ENCODE assay signal across 13 cellular contexts in the genomic region with DNA sequence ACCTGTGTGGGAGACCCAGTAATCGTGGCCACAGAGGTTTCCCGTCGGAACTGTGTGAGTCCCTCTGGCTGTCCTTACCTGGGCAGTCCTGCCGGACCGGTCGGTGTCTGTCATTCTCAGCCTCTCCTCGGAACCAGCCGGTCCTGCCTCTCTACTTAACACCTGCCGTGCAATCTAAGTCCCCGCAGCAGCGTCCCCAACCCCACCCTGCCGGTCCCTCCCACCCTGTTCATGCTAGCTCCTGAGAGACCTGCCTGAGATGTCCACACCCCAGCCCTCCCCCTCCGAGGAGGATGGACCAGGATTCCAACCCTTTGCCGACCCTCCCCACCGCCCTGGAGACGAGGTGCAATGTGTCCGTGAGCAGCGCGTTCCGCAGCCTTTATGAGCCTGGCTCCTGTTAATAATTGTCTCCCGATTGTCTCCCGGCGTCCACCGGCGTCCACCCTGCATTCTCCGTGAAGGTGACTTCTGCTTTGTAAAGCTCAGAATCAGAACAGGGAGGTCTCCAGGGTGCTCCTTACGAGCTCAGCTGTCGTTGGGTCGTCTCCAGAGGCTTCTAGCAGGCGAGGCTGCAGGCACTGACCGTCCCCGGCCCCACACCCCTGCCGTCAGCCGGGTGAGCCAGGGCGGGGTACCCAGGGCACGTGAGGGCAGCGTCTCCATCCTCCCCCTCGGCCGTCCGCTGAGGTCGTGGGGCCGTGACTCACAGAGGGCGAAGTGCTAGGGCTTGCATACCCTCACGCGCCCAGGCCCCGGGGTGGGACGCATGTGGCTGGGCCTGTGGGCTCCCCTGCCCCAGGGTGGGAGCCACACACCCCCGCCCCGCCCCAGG. TPM values are rescaled to one million over a fixed set of nuclear protein-coding genes. Genes with fewer than 3 reads are reported as not detected.
DNase-seq lines count a peak whose midpoint lies in the region; ATAC-seq, FAIRE-seq and TF ChIP-seq lines count a peak whose summit lies in the region.
"Had no signal": no experiment of that assay in that cellular context is flagged by ENCODE, and none has a peak within 500 bp of the region (broad histone marks: within the 10 kb centered on the region; RNA-seq: fewer than 3 reads in every experiment).

No MANE protein-coding gene starts in this region.

- H3K79me2 ChIP-seq in GM23248 (ENCODE audit: insufficient read depth) (peaks cover 96% of the 10 kb centered on the region), keratinocyte (ENCODE audit: control insufficient read depth, insufficient read depth, low read length) (no peaks in the 10 kb centered on the region)

- H2AFZ ChIP-seq in GM23248: no peak overlapping the region
- no peak overlapping the region for H2AFZ ChIP-seq in keratinocyte (ENCODE audit: control insufficient read depth, low read length)

- H3K9me2 ChIP-seq in GM23248 (ENCODE audit: insufficient read depth): no peaks in the 10 kb centered on the region

- H3K9me3 ChIP-seq in GM23248 (ENCODE audit: low read depth): no peaks in the 10 kb centered on the region
- H3K9me3 ChIP-seq in keratinocyte (ENCODE audit: control insufficient read depth, low read depth, low read length): no peaks in the 10 kb centered on the region
- no peaks in the 10 kb centered on the region for H3K9me3 ChIP-seq in prostate gland
- H3K9me3 ChIP-seq in SJCRH30 (replicated peaks): no peaks in the 10 kb centered on the region

- H3K27me3 ChIP-seq in GM23248 (replicated peaks; ENCODE audit: insufficient read depth) (no peaks in the 10 kb centered on the region), keratinocyte (ENCODE audit: control insufficient read depth, extremely low read depth, insufficient read depth, low read length) (peaks cover 28% of the 10 kb centered on the region), prostate gland (replicated peaks; ENCODE audit: insufficient read depth) (no peaks in the 10 kb centered on the region), SJCRH30 (no peaks in the 10 kb centered on the region)

- H4K20me1 ChIP-seq in GM23248 (ENCODE audit: insufficient read depth) (no peaks in the 10 kb centered on the region; the same call in 1 of the 2 replicates), keratinocyte (ENCODE audit: control insufficient read depth, extremely low read depth, insufficient read depth, low read length) (peaks cover under 1% of the 10 kb centered on the region)

- dilution Hi-C loops in keratinocyte (cut with MboI; ENCODE audit: extremely low pct_ligation_motif_present, low sequenced_read_pairs): no loop called here

- 72 to 77% methylated on average over 37 to 49 of the region's 49 CpGs for WGBS in GM23248 (ENCODE audit: low coverage in 1 of 2, low lambda C conversion rate in 2 of 2, missing lambda C conversion rate in 2 of 2), 2 experiments
- 28% methylated on average over 45 of the region's 49 CpGs for WGBS in prostate gland

- ATAC-seq in HG03520 (IDR thresholded peaks at IDR 0.05; ENCODE audit: unreplicated experiment): no peak
- ATAC-seq in GM21619 (IDR thresholded peaks at IDR 0.05; ENCODE audit: unreplicated experiment): no peak
- ATAC-seq: activated CD4-positive, alpha-beta T cell treated with anti-CD3 and anti-CD28 coated beads for 36 hours had no signal

- FAIRE-seq in keratinocyte (lab: Jason Lieb, UNC): no peak

- TF ChIP-seq CTCF in VCaP (conservative IDR thresholded peaks at IDR 0.05) (no peak), keratinocyte (optimal IDR thresholded peaks at IDR 0.05 in 1 of 3, IDR thresholded peaks at IDR 0.05 in 1 of 3, conservative IDR thresholded peaks at IDR 0.05 in 1 of 3; ENCODE audit: extremely low read depth in 1 of 3, insufficient read depth in 2 of 3, low read length in 3 of 3) (no peak), prostate gland (IDR thresholded peaks at IDR 0.05) (no peak)

- H3K4me1 ChIP-seq in GM23248 (ENCODE audit: insufficient read depth) (peaks cover 36% of the 10 kb centered on the region), keratinocyte (ENCODE audit: control insufficient read depth, extremely low read depth, insufficient read depth, low read length) (peaks cover 13% of the 10 kb centered on the region), prostate gland (replicated peaks) (peaks cover 15% of the 10 kb centered on the region), SJCRH30 (peaks cover 46% of the 10 kb centered on the region)

- H3K36me3 ChIP-seq in GM23248 (ENCODE audit: low read depth) (peaks cover 41% of the 10 kb centered on the region), keratinocyte (ENCODE audit: control insufficient read depth in 2 of 2, extremely low read depth in 1 of 2, insufficient read depth in 2 of 2, low read length in 2 of 2) (no peaks in the 10 kb centered on the region), prostate gland (no peaks in the 10 kb centered on the region), SJCRH30 (peaks cover 59% of the 10 kb centered on the region)

- H3K4me3 ChIP-seq in GM23248 (no peak overlapping the region), keratinocyte (ENCODE audit: control insufficient read depth in 2 of 3, extremely low read depth in 1 of 3, insufficient read depth in 2 of 3, low read depth in 1 of 3, low read length in 3 of 3) (no peak overlapping the region), prostate gland (no peak overlapping the region), SJCRH30 (no peak overlapping the region)

- H3F3A ChIP-seq in GM23248 (ENCODE audit: insufficient read depth): peaks cover 36% of the 10 kb centered on the region

- H3K9me1 ChIP-seq in keratinocyte (ENCODE audit: control insufficient read depth, extremely low read depth, insufficient read depth, low read length): no peaks in the 10 kb centered on the region

- in situ Hi-C loops in GM23248 (cut with MboI): no loop called here

- H3K27ac ChIP-seq in GM23248: 0 out of 2 replicates have a peak overlapping the region, but pooled peaks have one; percentile 11
- peak overlapping the region; percentile 83 for H3K27ac ChIP-seq in VCaP
- H3K27ac ChIP-seq in keratinocyte (ENCODE audit: control insufficient read depth, insufficient read depth, low read length): no peak overlapping the region
- no peak overlapping the region for H3K27ac ChIP-seq in prostate gland
- H3K27ac ChIP-seq in SJCRH30: no peak overlapping the region

- no peak overlapping the region for H3K9ac ChIP-seq in GM23248
- no peak overlapping the region for H3K9ac ChIP-seq in keratinocyte (ENCODE audit: control insufficient read depth, extremely low read depth, insufficient read depth, low read length)

- peak; percentile 50 for DNase-seq in GM23248
- DNase-seq in keratinocyte (ENCODE audit: low read depth, low spot score): no peak
- DNase-seq in prostate gland (ENCODE audit: low spot score): peak; percentile 81
- DNase-seq in NCI-H187 treated with DMSO at 0.1 percent for 48 hours (lab: John Stamatoyannopoulos, UW): no peak
- no peak for DNase-seq in SJCRH30
- DNase-seq: activated CD4-positive, alpha-beta T cell treated with anti-CD3 and anti-CD28 coated beads for 36 hours; CD8-positive, alpha-beta memory T cell; endodermal cell; mesendoderm; NCI-H2029 had no signal

- H3K4me2 ChIP-seq in GM23248 (ENCODE audit: unreplicated experiment) (no peak overlapping the region), keratinocyte (ENCODE audit: control insufficient read depth, extremely low read depth, insufficient read depth, low read depth, low read length) (peak overlapping the region; percentile 3)

- no peak for TF ChIP-seq POLR2A in prostate gland (IDR thresholded peaks at IDR 0.05)

- intact Hi-C loops in prostate gland (cut with DNase I): no loop called here

RNA-seq across cellular contexts. Expression of gene METRNL, which starts 10.1 kb away (rescaled TPM):
- 305 and 319 TPM in 2 replicates for total RNA-seq in GM23248 (2014; rRNA removed; shearing (Covaris generic))
- polyA plus RNA-seq in GM23248 (2016; fragmentation: Nextera tagmentation; extraction: Ambion mirVana) (26.5 and 28.4 TPM in 2 replicates), keratinocyte (3.1 to 7.2 TPM (median 3.4 TPM) in 3 replicates)
- polyA plus RNA-seq in keratinocyte (2011; ENCODE audit: low read depth): 43.9 TPM
- 2.2 and 7.9 TPM in 2 replicates for polyA plus RNA-seq in keratinocyte (2011; cell fraction: cytosol; rRNA removed)
- polyA plus RNA-seq in keratinocyte (2011; cell fraction: nucleus; rRNA removed): 8.6 and 10.8 TPM in 2 replicates
- polyA plus RNA-seq in keratinocyte (2012; ENCODE audit: low replicate concordance): 6.2 and 85.3 TPM in 2 replicates
- polyA minus RNA-seq in keratinocyte: 2.0 to 5.2 TPM (median 2.4 TPM) in 3 replicates
- polyA minus RNA-seq in keratinocyte (2011; cell fraction: cytosol; rRNA and poly(A)+ RNA removed): 24.2 TPM
- 7.8 and 8.5 TPM in 2 replicates for polyA minus RNA-seq in keratinocyte (2011; cell fraction: nucleus; rRNA and poly(A)+ RNA removed)
- total RNA-seq in prostate gland: 10 to 100 TPM; 22.4 to 59.4 TPM
- 46.2 and 49.7 TPM in 2 replicates for total RNA-seq in SJCRH30 (2014; rRNA removed; shearing (Covaris generic))

Comparison
In these comparisons a context has a peak if more than half of its experiments do, and no peak if none do; other contexts are left out.
1. DNase-seq: peak in GM23248 (single experiment) and prostate gland (single experiment); none in keratinocyte (single experiment), NCI-H187 treated with DMSO at 0.1 percent for 48 hours (single experiment) and SJCRH30 (0 of 2).
2. H3K27ac ChIP-seq: peak in GM23248 (single experiment) and VCaP (single experiment); none in keratinocyte (single experiment), prostate gland (0 of 2) and SJCRH30 (single experiment).